In genomic region chr12:51920046-51920445, GRCh38 we compare ENCODE assay signal across 14 cellular contexts. TPM values are rescaled to one million over a fixed set of nuclear protein-coding genes. Genes with fewer than 3 reads are reported as not detected.
DNase-seq lines count a peak whose midpoint lies in the region; ATAC-seq and TF ChIP-seq lines count a peak whose summit lies in the region.
"Had no signal": no experiment of that assay in that cellular context is flagged by ENCODE, and none has a peak within 500 bp of the region (broad histone marks: within the 10 kb centered on the region; RNA-seq: fewer than 3 reads in every experiment).

No MANE protein-coding gene starts in this region.

- H3K36me3 ChIP-seq in neuronal stem cell (replicated peaks in 1 of 2; ENCODE audit: control insufficient read depth in 2 of 2, insufficient read depth in 2 of 2, low read length in 2 of 2) (no peaks in the 10 kb centered on the region), aorta (ENCODE audit: control insufficient read depth in 1 of 2, insufficient read depth in 2 of 2, low read length in 1 of 2) (no peaks in the 10 kb centered on the region), transverse colon (no peaks in the 10 kb centered on the region)
- H3K36me3 ChIP-seq: HAP-1 had no signal

- H3K4me3 Mint-ChIP-seq in T-helper 1 cell treated with Interleukin-12 subunit alpha and Interleukin-12 subunit beta and Interleukin-4 antibody, amounts not matched to agents 30 μg/mL and 1 μg/mL, for 36 hours: no peak overlapping the region
- H3K4me3 Mint-ChIP-seq in endothelial cell (ENCODE audit: unreplicated experiment) (peak overlapping the region; percentile 75), natural killer cell (no peak overlapping the region)
- H3K4me3 Mint-ChIP-seq: CD4-positive, CD25-positive, alpha-beta regulatory T cell had no signal

- ATAC-seq in aorta (ENCODE audit: low FRiP score) (no peak), natural killer cell (no peak)

- H3K4me2 ChIP-seq in neuronal stem cell (ENCODE audit: insufficient read depth, low read length, poor library complexity, severe bottlenecking): no peak overlapping the region
- H3K4me2 ChIP-seq: BLaER1 treated with 17β-estradiol and CSF1 and Interleukin-3, amounts not matched to agents 10 nM and 100 nM had no signal

- peak overlapping the region; percentile 60 for H3K27ac Mint-ChIP-seq in T-helper 1 cell treated with Interleukin-12 subunit alpha and Interleukin-12 subunit beta and Interleukin-4 antibody, amounts not matched to agents 30 μg/mL and 1 μg/mL, for 36 hours
- H3K27ac Mint-ChIP-seq in endothelial cell (ENCODE audit: unreplicated experiment): peak overlapping the region; percentile 55
- no peak overlapping the region for H3K27ac Mint-ChIP-seq in natural killer cell

- no peak overlapping the region for H3K4ac ChIP-seq in neuronal stem cell (ENCODE audit: low read length)

- TF ChIP-seq POLR2A in transverse colon (IDR thresholded peaks at IDR 0.05): no peak

- no peaks in the 10 kb centered on the region for H3K79me1 ChIP-seq in neuronal stem cell (ENCODE audit: low read depth, low read length)

- WGBS in neuronal stem cell (ENCODE audit: extremely low coverage in 2 of 2, insufficient read length in 2 of 2, insufficient replicate concordance in 1 of 2), 2 donors: no CpG with 5 or more reads among the region's 2 CpGs
- 91% methylated on average over 2 of the region's 2 CpGs for WGBS in aorta, 2 donors
- WGBS in transverse colon (ENCODE audit: low coverage in 1 of 2), 2 donors: 85% methylated on average over 2 of the region's 2 CpGs; no CpG with 5 or more reads in 1 of the 2 donors

- H3K36me3 Mint-ChIP-seq in T-helper 1 cell treated with Interleukin-12 subunit alpha and Interleukin-12 subunit beta and Interleukin-4 antibody, amounts not matched to agents 30 μg/mL and 1 μg/mL, for 36 hours (ENCODE audit: low read depth): no peaks in the 10 kb centered on the region
- H3K36me3 Mint-ChIP-seq in endothelial cell (ENCODE audit: low read depth, unreplicated experiment) (peaks cover 44% of the 10 kb centered on the region), natural killer cell (no peaks in the 10 kb centered on the region)
- H3K36me3 Mint-ChIP-seq: CD4-positive, CD25-positive, alpha-beta regulatory T cell had no signal

- H3K27me3 Mint-ChIP-seq in T-helper 1 cell treated with Interleukin-12 subunit alpha and Interleukin-12 subunit beta and Interleukin-4 antibody, amounts not matched to agents 30 μg/mL and 1 μg/mL, for 36 hours (ENCODE audit: low read depth): peaks cover 9% of the 10 kb centered on the region
- peaks cover 41% of the 10 kb centered on the region for H3K27me3 Mint-ChIP-seq in endothelial cell (ENCODE audit: unreplicated experiment)
- H3K27me3 Mint-ChIP-seq in natural killer cell (ENCODE audit: low read depth in 2 of 2): peaks cover 0 to 5% of the 10 kb centered on the region in 2 donors
- H3K27me3 Mint-ChIP-seq: CD4-positive, CD25-positive, alpha-beta regulatory T cell had no signal

- no peak overlapping the region for H3K23ac ChIP-seq in neuronal stem cell (ENCODE audit: low read depth, low read length, poor library complexity)

- H2BK15ac ChIP-seq in neuronal stem cell (ENCODE audit: low read length): no peak overlapping the region

- H3K4me1 Mint-ChIP-seq in T-helper 1 cell treated with Interleukin-12 subunit alpha and Interleukin-12 subunit beta and Interleukin-4 antibody, amounts not matched to agents 30 μg/mL and 1 μg/mL, for 36 hours (ENCODE audit: low read depth): peaks cover 7% of the 10 kb centered on the region
- H3K4me1 Mint-ChIP-seq in endothelial cell (ENCODE audit: unreplicated experiment) (peaks cover 54% of the 10 kb centered on the region), natural killer cell (peaks cover 0 to 10% of the 10 kb centered on the region in 2 donors)

- H3K4me1 ChIP-seq in neuronal stem cell (ENCODE audit: control insufficient read depth in 2 of 2, insufficient read depth in 1 of 2, low read depth in 1 of 2, low read length in 2 of 2) (peaks cover 6 to 11% of the 10 kb centered on the region in 2 donors), aorta (ENCODE audit: control insufficient read depth in 1 of 2, insufficient read depth in 2 of 2, low read length in 2 of 2) (no peaks in the 10 kb centered on the region), transverse colon (peaks cover 4 to 22% (median 14%) of the 10 kb centered on the region in 4 donors)

- no peak overlapping the region for H2BK12ac ChIP-seq in neuronal stem cell (ENCODE audit: low read length)

- H3K27me3 ChIP-seq in neuronal stem cell (ENCODE audit: control insufficient read depth in 3 of 3, insufficient read depth in 3 of 3, low read depth in 1 of 3, low read length in 3 of 3): peaks cover 0 to 43% (median 2%) of the 10 kb centered on the region in 3 experiments
- H3K27me3 ChIP-seq in aorta (ENCODE audit: control insufficient read depth in 1 of 2, insufficient read depth in 2 of 2, low read length in 1 of 2): no peaks in the 10 kb centered on the region
- no peaks in the 10 kb centered on the region for H3K27me3 ChIP-seq in transverse colon
- H3K27me3 ChIP-seq: BLaER1 treated with 17β-estradiol and CSF1 and Interleukin-3, amounts not matched to agents 10 nM and 100 nM had no signal

- no peaks in the 10 kb centered on the region for H3K9me3 Mint-ChIP-seq in T-helper 1 cell treated with Interleukin-12 subunit alpha and Interleukin-12 subunit beta and Interleukin-4 antibody, amounts not matched to agents 30 μg/mL and 1 μg/mL, for 36 hours
- no peaks in the 10 kb centered on the region for H3K9me3 Mint-ChIP-seq in endothelial cell (ENCODE audit: unreplicated experiment)
- no peaks in the 10 kb centered on the region for H3K9me3 Mint-ChIP-seq in natural killer cell
- H3K9me3 Mint-ChIP-seq: CD4-positive, CD25-positive, alpha-beta regulatory T cell had no signal

- in situ Hi-C loops in transverse colon (cut with MboI; ENCODE audit: low pct_ligation_motif_present in 1 of 4, low pct_unique_long_range_greater_than_20kb in 1 of 4, low sequenced_read_pairs in 3 of 4): loop anchor here in 2 of 4 donors (10.0 kb wide), 2 partner anchors 55 to 65 kb away; no protein-coding TSS in a partner anchor

- peaks cover 0 to 2% of the 10 kb centered on the region in 2 donors for H3K9me3 ChIP-seq in neuronal stem cell (replicated peaks in 1 of 2; ENCODE audit: control insufficient read depth in 2 of 2, insufficient read depth in 1 of 2, low read depth in 1 of 2, low read length in 2 of 2)
- no peaks in the 10 kb centered on the region for H3K9me3 ChIP-seq in aorta (ENCODE audit: control insufficient read depth, low read length)
- no peaks in the 10 kb centered on the region for H3K9me3 ChIP-seq in transverse colon
- H3K9me3 ChIP-seq: BLaER1 treated with 17β-estradiol and CSF1 and Interleukin-3, amounts not matched to agents 10 nM and 100 nM; HAP-1 had no signal

- no peak overlapping the region for H4K91ac ChIP-seq in neuronal stem cell (ENCODE audit: low read depth, low read length, poor library complexity)

- peak overlapping the region; percentile 35 for H3K18ac ChIP-seq in neuronal stem cell (ENCODE audit: low read length)

- H3K27ac ChIP-seq in neuronal stem cell (replicated peaks; ENCODE audit: low read length): no peak overlapping the region
- H3K27ac ChIP-seq in aorta (ENCODE audit: low read depth in 1 of 2, low read length in 2 of 2): no peak overlapping the region
- no peak overlapping the region for H3K27ac ChIP-seq in transverse colon

- H3K4me3 ChIP-seq in neuronal stem cell (ENCODE audit: low read length in 2 of 2) (no peak overlapping the region), aorta (ENCODE audit: low read length in 2 of 2) (no peak overlapping the region), transverse colon (no peak overlapping the region)
- H3K4me3 ChIP-seq: BLaER1 treated with 17β-estradiol and CSF1 and Interleukin-3, amounts not matched to agents 10 nM and 100 nM; HAP-1 had no signal

- H2BK5ac ChIP-seq in neuronal stem cell (ENCODE audit: low read length): no peak overlapping the region

- H2AFZ ChIP-seq in neuronal stem cell (ENCODE audit: low read length): no peak overlapping the region

- intact Hi-C loops in aorta (cut with DNase I) (no loop called here), natural killer cell (cut with micrococcal nuclease) (no loop called here), transverse colon (cut with DNase I; ENCODE audit: low total_unique reads) (no loop called here)

- no peak for DNase-seq in T-helper 1 cell
- no peak for DNase-seq in endothelial cell (ENCODE audit: low spot score)
- DNase-seq in neuronal stem cell (ENCODE audit: low spot score): no peak
- DNase-seq in aorta: peak; percentile 4 to 19
- no peak for DNase-seq in natural killer cell
- no peak for DNase-seq in transverse colon
- DNase-seq: 8988T; CD4-positive, CD25-positive, alpha-beta regulatory T cell; DMS53; GF-D8 had no signal

- TF ChIP-seq CTCF in endothelial cell (IDR thresholded peaks at IDR 0.05; ENCODE audit: unreplicated experiment) (no peak), natural killer cell (IDR thresholded peaks at IDR 0.05) (no peak), transverse colon (IDR thresholded peaks at IDR 0.05) (no peak)

- TF ChIP-seq EP300 in transverse colon (IDR thresholded peaks at IDR 0.05; ENCODE audit: low read depth): no peak

- no peak overlapping the region for H2AK5ac ChIP-seq in neuronal stem cell (ENCODE audit: low read depth, low read length)

- no peak overlapping the region for H4K8ac ChIP-seq in neuronal stem cell (ENCODE audit: low read depth, low read length)

- H3K14ac ChIP-seq in neuronal stem cell (ENCODE audit: low read length): no peak overlapping the region

- H3K9ac ChIP-seq in neuronal stem cell (ENCODE audit: low read depth, low read length, poor library complexity): no peak overlapping the region

- H2BK120ac ChIP-seq in neuronal stem cell (ENCODE audit: low read depth, low read length): no peak overlapping the region

RNA-seq across cellular contexts. Expression of gene ACVRL1, which starts 12.7 kb away (rescaled TPM):
- total RNA-seq in endothelial cell (ENCODE audit: unreplicated experiment) (395 TPM), aorta (10 to 100 TPM; 53.6 to 96.9 TPM), natural killer cell (under 1 TPM in 1 of 3 donors, not detected in 2; 0.57 TPM), transverse colon (100 to 1,000 TPM; 115 to 440 (median 137) TPM)
- 0.21 TPM for polyA plus RNA-seq in neuronal stem cell (2013, experiment 1 of 2)
- polyA plus RNA-seq in neuronal stem cell (2013, experiment 2 of 2): 0.24 TPM
- polyA plus RNA-seq in aorta: 10 to 100 TPM in 1 of 2 donors, 1 to 10 TPM in 1; 3.4 to 13.5 TPM
- total RNA-seq: CD4-positive, CD25-positive, alpha-beta regulatory T cell had no signal
- polyA plus RNA-seq: CD4-positive, CD25-positive, alpha-beta regulatory T cell had no signal

RNA-seq across cellular contexts. Expression of gene ACVR1B, which starts 31.5 kb away (rescaled TPM):
- 30.5 TPM for total RNA-seq in endothelial cell (ENCODE audit: unreplicated experiment)
- 12.6 TPM for polyA plus RNA-seq in neuronal stem cell (2013, experiment 1 of 2)
- 12.7 TPM for polyA plus RNA-seq in neuronal stem cell (2013, experiment 2 of 2)
- 10 to 100 TPM; 24.0 to 24.5 TPM for total RNA-seq in aorta
- 1 to 10 TPM; 2.3 to 6.9 TPM for polyA plus RNA-seq in aorta
- 1 to 10 TPM; 5.9 to 9.6 (median 6.6) TPM for total RNA-seq in natural killer cell
- 10 to 100 TPM; 22.5 to 96.9 (median 68.7) TPM for total RNA-seq in transverse colon

RNA-seq across cellular contexts. Expression of gene ANKRD33, which starts 32.1 kb away (rescaled TPM):
- total RNA-seq in endothelial cell (ENCODE audit: unreplicated experiment) (0.31 TPM), aorta (under 1 TPM in 1 of 2 donors, not detected in 1; 0.54 TPM), natural killer cell (not detected), transverse colon (not detected)
- 0.29 TPM for polyA plus RNA-seq in neuronal stem cell (2013, experiment 1 of 2)
- 0.32 TPM for polyA plus RNA-seq in neuronal stem cell (2013, experiment 2 of 2)
- polyA plus RNA-seq in aorta: not detected
- total RNA-seq: CD4-positive, CD25-positive, alpha-beta regulatory T cell; HT1080 had no signal
- polyA plus RNA-seq: CD4-positive, CD25-positive, alpha-beta regulatory T cell had no signal

Comparison
In these comparisons a context has a peak if more than half of its experiments do, and no peak if none do; other contexts are left out.
1. H3K27ac Mint-ChIP-seq: peak in T-helper 1 cell treated with Interleukin-12 subunit alpha and Interleukin-12 subunit beta and Interleukin-4 antibody, amounts not matched to agents 30 μg/mL and 1 μg/mL, for 36 hours (single experiment) and endothelial cell (single experiment); none in natural killer cell (0 of 2).
2. DNase-seq: peak in aorta (2 of 2); none in T-helper 1 cell (0 of 5), endothelial cell (single experiment), neuronal stem cell (single experiment), natural killer cell (single experiment) and transverse colon (single experiment).
3. RNA of gene ACVRL1, which starts 12.7 kb away (total RNA-seq): 395 TPM in endothelial cell (single experiment), 115 to 440 TPM in transverse colon and 53.6 to 96.9 TPM in aorta; 0.57 TPM in natural killer cell; every median in the first group is over 10 times any median in the second.